In genomic region chr3:121834734-121835709, GRCh38 we compare ENCODE assay signal across 8 cellular contexts. TPM values are rescaled to one million over a fixed set of nuclear protein-coding genes. Genes with fewer than 3 reads are reported as not detected.
DNase-seq lines count a peak whose midpoint lies in the region; ATAC-seq and TF ChIP-seq lines count a peak whose summit lies in the region.

TSS of gene EAF2 (plus strand) at chr3:121835209. CDS start at chr3:121835286, 77 bp downstream.
TSS of gene IQCB1 (minus strand) at chr3:121835060. CDS start at chr3:121828960, 6,100 bp downstream.

- CTCF ChIA-PET in PC-9 (lab: Charles Lee) = interaction anchor here (0.5 kb wide), 1 partner anchor 471 kb away, joined by 3 read pairs; no protein-coding TSS in a partner anchor

- peak within 1 kb of the TSS; percentile 95 for H3K9ac ChIP-seq in mucosa of stomach (ENCODE audit: low read length)

- WGBS in esophagus, 2 donors = 0% methylated on average over 61 of the region's 61 CpGs

- intact Hi-C loops in PC-9 (cut with micrococcal nuclease; ENCODE audit: unreplicated experiment) = loop anchor here (1.0 to 10.0 kb wide), 3 partner anchors 86 to 530 kb away; partner anchors contain the start of gene GOLGB1

- H3K79me2 ChIP-seq in PC-9 (ENCODE audit: low read depth) = peaks cover 20% of the 10 kb centered on the region

- peak; percentile 96 for ATAC-seq in GM21619 (IDR thresholded peaks at IDR 0.05; ENCODE audit: unreplicated experiment)

- H3K4me2 ChIP-seq in PC-9 = peak within 1 kb of the TSS; percentile 95

- H3K36me3 ChIP-seq in PC-9 (ENCODE audit: low read depth) (0 out of 2 replicates have a peak, but pooled peaks cover 10% of the 10 kb centered on the region), esophagus (ENCODE audit: control insufficient read depth in 2 of 2, insufficient read depth in 2 of 2, low read length in 1 of 2) (no peaks in the 10 kb centered on the region), mucosa of stomach (ENCODE audit: control insufficient read depth, insufficient read depth, low read length) (no peaks in the 10 kb centered on the region)

- BruUV-seq in PC-9 (replicated peaks; lab: Mats Ljungman, UMichigan) = no TSS peak

- DNase-seq in DMS153 treated with DMSO at 0.1 percent for 48 hours (lab: John Stamatoyannopoulos, UW; ENCODE audit: unreplicated experiment) (peak; percentile 91), PC-9 (peak; percentile 86 to 96)
- DNase-seq in Jurkat, Clone E6-1 (ENCODE audit: low read depth, low spot score) = peak; percentile 95
- DNase-seq in activated T-cell treated with anti-CD3 and anti-CD28 coated beads, Interleukin-2, amount 50 U/mL, for 1 hour = peak; percentile 98
- DNase-seq in stimulated activated CD8-positive, alpha-beta memory T cell treated with anti-CD3 and anti-CD28 coated beads, Interleukin-7, amount 100 ng/mL, for 1 hour (ENCODE audit: low read depth in 2 of 2) = peak; percentile 88 to 91

- no peaks in the 10 kb centered on the region for H3K9me2 ChIP-seq in PC-9 (ENCODE audit: insufficient read depth)

- H3K27me3 ChIP-seq in PC-9 (ENCODE audit: insufficient read depth, low read depth) (no peaks in the 10 kb centered on the region), esophagus (ENCODE audit: control insufficient read depth in 1 of 2, insufficient read depth in 2 of 2, low read length in 2 of 2) (no peaks in the 10 kb centered on the region), mucosa of stomach (ENCODE audit: control insufficient read depth, insufficient read depth, low read length) (no peaks in the 10 kb centered on the region)

- no peaks in the 10 kb centered on the region for H3F3A ChIP-seq in PC-9 (ENCODE audit: insufficient read depth, low read depth)

- peak within 1 kb of the TSS; percentile 99 for H2AFZ ChIP-seq in PC-9

- peak within 1 kb of the TSS; percentile 89 for H3K4me3 ChIP-seq in Jurkat, Clone E6-1 (ENCODE audit: low read length)
- H3K4me3 ChIP-seq in PC-9 (peak within 1 kb of the TSS; percentile 94), esophagus (ENCODE audit: low read depth in 1 of 2, low read length in 2 of 2) (peak within 1 kb of the TSS; percentile 72 to 95), mucosa of stomach (ENCODE audit: low read length) (peak within 1 kb of the TSS; percentile 93)

- no peak; the same call in 1 of the 2 replicates for TF ChIP-seq CTCF in PC-9 (conservative IDR thresholded peaks at IDR 0.05)

- POLR2A ChIA-PET in PC-9 (lab: Charles Lee; ENCODE audit: unreplicated experiment) = interaction anchor here (0.7 to 0.9 kb wide), 2 partner anchors 86 to 167 kb away, joined by 3 to 6 read pairs; partner anchors contain the start of gene GOLGB1

- no peaks in the 10 kb centered on the region; the same call in 1 of the 2 replicates for H4K20me1 ChIP-seq in PC-9 (ENCODE audit: insufficient read depth)

- H3K4me1 ChIP-seq in PC-9 (replicated peaks; ENCODE audit: insufficient read depth) = peaks cover 11% of the 10 kb centered on the region; the same call in 1 of the 2 replicates
- H3K4me1 ChIP-seq in esophagus (ENCODE audit: control insufficient read depth in 2 of 2, insufficient read depth in 2 of 2, low read length in 1 of 2) = no peaks in the 10 kb centered on the region
- H3K4me1 ChIP-seq in mucosa of stomach (ENCODE audit: control insufficient read depth, insufficient read depth, low read length) = no peaks in the 10 kb centered on the region

- H3K9me3 ChIP-seq in PC-9 (ENCODE audit: insufficient read depth, low read depth) = no peaks in the 10 kb centered on the region
- no peaks in the 10 kb centered on the region for H3K9me3 ChIP-seq in esophagus (ENCODE audit: control insufficient read depth in 2 of 2, insufficient read depth in 1 of 2, low read depth in 1 of 2, low read length in 1 of 2)
- H3K9me3 ChIP-seq in mucosa of stomach (ENCODE audit: control insufficient read depth, low read length) = no peaks in the 10 kb centered on the region

- peak within 1 kb of the TSS; percentile 40 for H3K27ac ChIP-seq in PC-9
- peak within 1 kb of the TSS; percentile 87 for H3K27ac ChIP-seq in esophagus (ENCODE audit: low read depth in 2 of 2, low read length in 1 of 2)

RNA-seq across cellular contexts. Expression of gene EAF2, which starts in this region (rescaled TPM):
- polyA plus RNA-seq in Jurkat, Clone E6-1 (2012; ENCODE audit: insufficient read depth, insufficient read length) = 16.1 TPM
- 0.90 and 2.0 TPM in 2 replicates for total RNA-seq in PC-9 (2021)
- polyA plus RNA-seq in esophagus = 1 to 10 TPM; 3.5 to 3.8 TPM

RNA-seq across cellular contexts. Expression of gene IQCB1, which starts in this region (rescaled TPM):
- polyA plus RNA-seq in Jurkat, Clone E6-1 (2012; ENCODE audit: insufficient read depth, insufficient read length) = 26.0 TPM
- total RNA-seq in PC-9 (2021) = 14.6 and 14.8 TPM in 2 replicates
- polyA plus RNA-seq in esophagus = 10 to 100 TPM in 1 of 2 donors, 1 to 10 TPM in 1; 8.9 to 12.2 TPM

Comparison
In these comparisons a context has a peak if more than half of its experiments do, and no peak if none do; other contexts are left out.
1. Peak in every context shown above with its lines: DNase-seq, ATAC-seq, H3K4me3 ChIP-seq and H3K27ac ChIP-seq.